Comparison of ENCODE assay signal across 34 cellular contexts in the genomic region with DNA sequence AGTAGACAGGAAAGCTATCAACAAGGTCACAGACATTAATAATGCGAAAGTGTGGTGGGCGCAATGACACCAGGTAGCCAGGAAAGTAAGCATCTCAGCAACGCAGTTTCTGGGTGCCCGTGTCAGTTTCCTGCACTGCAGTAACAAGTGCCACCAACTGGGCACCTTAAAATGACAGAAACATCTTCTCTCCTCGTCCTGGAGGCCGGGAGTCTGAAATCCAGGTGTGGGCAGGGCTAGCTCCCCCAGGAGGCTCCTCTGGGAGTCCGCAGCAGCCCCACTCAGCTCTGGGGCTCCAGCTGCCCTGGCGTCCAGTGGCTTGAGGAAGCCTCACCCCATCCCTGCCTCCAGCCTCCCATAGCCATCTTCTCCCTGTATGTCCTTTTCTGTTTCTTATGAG.
"Had no signal": no experiment of that assay in that cellular context is flagged by ENCODE, and none has a peak within 500 bp of the region (broad histone marks: within the 10 kb centered on the region; RNA-seq: fewer than 3 reads in every experiment).

No MANE protein-coding gene starts in this region.

- H3K9me3 Mint-ChIP-seq: activated B cell treated with CpG ODN at 0.5 μM for 24 hours; activated CD4-positive, alpha-beta memory T cell treated with anti-CD3 and anti-CD28 coated beads for 36 hours; activated CD4-positive, alpha-beta T cell treated with anti-CD3 and anti-CD28 coated beads, Interleukin-2, amount 10 ng/mL, durations not matched to agents 24 days and 14 days; activated CD8-positive, alpha-beta T cell treated with anti-CD3 and anti-CD28 coated beads for 36 hours; activated naive CD4-positive, alpha-beta T cell treated with anti-CD3 and anti-CD28 coated beads for 36 hours; activated naive CD4-positive, alpha-beta T cell treated with anti-CD3 and anti-CD28 coated beads, Interleukin-2, amount 50 U/mL, for 24 hours; activated naive CD8-positive, alpha-beta T cell treated with anti-CD3 and anti-CD28 coated beads, Interleukin-2, amount 10 ng/mL, durations not matched to agents 7 days and 5 days; activated naive CD8-positive, alpha-beta T cell treated with anti-CD3 and anti-CD28 coated beads, Interleukin-2, amount 50 U/mL, for 24 hours; activated T-cell treated with anti-CD3 and anti-CD28 coated beads, Interleukin-2, amount 50 U/mL, for 72 hours; activated T-helper 1 cell treated with anti-CD3 and anti-CD28 coated beads, Interleukin-12 subunit alpha, Interleukin-12 subunit beta, Interleukin-2, Interleukin-4 antibody, amounts not matched to agents 30 ng/mL and 10 ng/mL and 1 ng/mL, durations not matched to agents 14 hours and 24 hours and 36 hours; activated T-helper 17 cell treated with anti-CD3 and anti-CD28 coated beads, Interleukin-2, amount 50 U/mL, for 72 hours; brain; T-helper 1 cell treated with Interleukin-12 subunit alpha and Interleukin-12 subunit beta and Interleukin-4 antibody, amounts not matched to agents 30 μg/mL and 1 μg/mL, for 36 hours; T-helper 2 cell treated with Interferon-gamma antibody and Interleukin-4, amounts not matched to agents 5 μg/mL and 100 μg/mL, for 36 hours had no signal

- DNase-seq: activated B cell treated with CpG ODN at 0.5 μM for 24 hours; activated CD4-positive, alpha-beta memory T cell treated with anti-CD3 and anti-CD28 coated beads for 36 hours; activated CD4-positive, alpha-beta T cell treated with anti-CD3 and anti-CD28 coated beads for 4 hours; activated CD4-positive, alpha-beta T cell treated with anti-CD3 and anti-CD28 coated beads, Interleukin-2, amount 10 ng/mL, durations not matched to agents 24 days and 14 days; activated CD4-positive, alpha-beta T cell treated with anti-CD3 and anti-CD28 coated beads, Interleukin-2, amount 50 U/mL, for 1 hour; activated CD4-positive, alpha-beta T cell treated with anti-CD3 and anti-CD28 coated beads, Interleukin-2, amount 50 U/mL, for 4 hours; activated CD4-positive, CD25-positive, alpha-beta regulatory T cell treated with anti-CD3 and anti-CD28 coated beads, Interleukin-2, amount 50 U/mL, for 72 hours; activated CD8-positive, alpha-beta memory T cell treated with anti-CD3 and anti-CD28 coated beads, Interleukin-2, amount 50 U/mL, for 4 hours; activated CD8-positive, alpha-beta T cell treated with anti-CD3 and anti-CD28 coated beads for 36 hours; activated effector memory CD4-positive, alpha-beta T cell treated with anti-CD3 and anti-CD28 coated beads, Interleukin-2, amount 50 U/mL, for 16 hours; activated gamma-delta T cell treated with Interleukin-2 at 50 U/mL for 16 hours; activated naive CD4-positive, alpha-beta T cell; activated naive CD4-positive, alpha-beta T cell treated with anti-CD3 and anti-CD28 coated beads for 36 hours; activated naive CD8-positive, alpha-beta T cell treated with anti-CD3 and anti-CD28 coated beads, Interleukin-2, amount 10 ng/mL, durations not matched to agents 7 days and 5 days; activated naive CD8-positive, alpha-beta T cell treated with anti-CD3 and anti-CD28 coated beads, Interleukin-2, amount 50 U/mL, for 24 hours; activated T-cell treated with anti-CD3 and anti-CD28 coated beads for 4 hours; activated T-cell treated with anti-CD3 and anti-CD28 coated beads, Interleukin-2, amount 50 U/mL, for 1 hour; activated T-cell treated with anti-CD3 and anti-CD28 coated beads, Interleukin-2, amount 50 U/mL, for 4 hours; activated T-cell treated with anti-CD3 and anti-CD28 coated beads, Interleukin-2, amount 50 U/mL, for 72 hours; amygdala; anterior cingulate cortex; central memory CD4-positive, alpha-beta T cell; T-helper 1 cell; T-helper 2 cell; T-helper 9 cell had no signal

- H3K36me3 Mint-ChIP-seq: activated CD4-positive, alpha-beta memory T cell treated with anti-CD3 and anti-CD28 coated beads for 36 hours; activated naive CD4-positive, alpha-beta T cell treated with anti-CD3 and anti-CD28 coated beads, Interleukin-2, amount 50 U/mL, for 24 hours; activated naive CD8-positive, alpha-beta T cell; activated naive CD8-positive, alpha-beta T cell treated with anti-CD3 and anti-CD28 coated beads, Interleukin-2, amount 10 ng/mL, durations not matched to agents 7 days and 5 days; brain had no signal

- H3K4me1 Mint-ChIP-seq: activated B cell treated with CpG ODN at 0.5 μM for 24 hours; activated CD4-positive, alpha-beta T cell treated with anti-CD3 and anti-CD28 coated beads, Interleukin-2, amount 10 ng/mL, durations not matched to agents 24 days and 14 days; activated naive CD4-positive, alpha-beta T cell treated with anti-CD3 and anti-CD28 coated beads, Interleukin-2, amount 50 U/mL, for 24 hours; activated naive CD8-positive, alpha-beta T cell treated with anti-CD3 and anti-CD28 coated beads, Interleukin-2, amount 10 ng/mL, durations not matched to agents 7 days and 5 days; activated naive CD8-positive, alpha-beta T cell treated with anti-CD3 and anti-CD28 coated beads, Interleukin-2, amount 50 U/mL, for 24 hours; activated T-helper 17 cell treated with anti-CD3 and anti-CD28 coated beads, Interleukin-2, amount 50 U/mL, for 72 hours had no signal

- ATAC-seq: activated CD8-positive, alpha-beta T cell treated with anti-CD3 and anti-CD28 coated beads for 36 hours; activated naive CD8-positive, alpha-beta T cell treated with anti-CD3 and anti-CD28 coated beads, Interleukin-2, amount 50 U/mL, for 24 hours; activated T-cell treated with anti-CD3 and anti-CD28 coated beads, Interleukin-2, amount 50 U/mL, for 4 hours; activated T-cell treated with anti-CD3 and anti-CD28 coated beads, Interleukin-2, amount 50 U/mL, for 72 hours; activated T-helper 17 cell treated with anti-CD3 and anti-CD28 coated beads, Interleukin-2, amount 50 U/mL, for 72 hours had no signal

- H3K27ac ChIP-seq: ascending aorta, VCaP had no signal

- H3K4me3 ChIP-seq: ascending aorta had no signal

- H3K36me3 ChIP-seq: ascending aorta had no signal

- H3K27me3 Mint-ChIP-seq: activated B cell treated with CpG ODN at 0.5 μM for 24 hours; activated CD4-positive, alpha-beta T cell treated with anti-CD3 and anti-CD28 coated beads, Interleukin-2, amount 10 ng/mL, durations not matched to agents 24 days and 14 days; activated CD8-positive, alpha-beta T cell treated with anti-CD3 and anti-CD28 coated beads for 36 hours; activated naive CD4-positive, alpha-beta T cell treated with anti-CD3 and anti-CD28 coated beads, Interleukin-2, amount 50 U/mL, for 24 hours; activated naive CD8-positive, alpha-beta T cell treated with anti-CD3 and anti-CD28 coated beads, Interleukin-2, amount 10 ng/mL, durations not matched to agents 7 days and 5 days; brain had no signal

- H3K27me3 ChIP-seq: ascending aorta had no signal

- H3K9me3 ChIP-seq: ascending aorta had no signal

- H3K4me1 ChIP-seq: ascending aorta had no signal

- H3K4me3 Mint-ChIP-seq: activated B cell treated with CpG ODN at 0.5 μM for 24 hours; activated CD4-positive, alpha-beta memory T cell treated with anti-CD3 and anti-CD28 coated beads for 36 hours; activated CD4-positive, alpha-beta T cell treated with anti-CD3 and anti-CD28 coated beads, Interleukin-2, amount 10 ng/mL, durations not matched to agents 24 days and 14 days; activated CD8-positive, alpha-beta T cell treated with anti-CD3 and anti-CD28 coated beads for 36 hours; activated naive CD4-positive, alpha-beta T cell treated with anti-CD3 and anti-CD28 coated beads for 36 hours; activated naive CD4-positive, alpha-beta T cell treated with anti-CD3 and anti-CD28 coated beads, Interleukin-2, amount 50 U/mL, for 24 hours; activated naive CD8-positive, alpha-beta T cell; activated naive CD8-positive, alpha-beta T cell treated with anti-CD3 and anti-CD28 coated beads, Interleukin-2, amount 10 ng/mL, durations not matched to agents 7 days and 5 days; activated naive CD8-positive, alpha-beta T cell treated with anti-CD3 and anti-CD28 coated beads, Interleukin-2, amount 50 U/mL, for 24 hours; activated T-cell treated with anti-CD3 and anti-CD28 coated beads, Interleukin-2, amount 50 U/mL, for 4 hours; activated T-cell treated with anti-CD3 and anti-CD28 coated beads, Interleukin-2, amount 50 U/mL, for 72 hours; activated T-helper 1 cell treated with anti-CD3 and anti-CD28 coated beads, Interleukin-12 subunit alpha, Interleukin-12 subunit beta, Interleukin-2, Interleukin-4 antibody, amounts not matched to agents 30 ng/mL and 10 ng/mL and 1 ng/mL, durations not matched to agents 14 hours and 24 hours and 36 hours; activated T-helper 17 cell treated with anti-CD3 and anti-CD28 coated beads, Interleukin-2, amount 50 U/mL, for 72 hours; brain; T-helper 1 cell treated with Interleukin-12 subunit alpha and Interleukin-12 subunit beta and Interleukin-4 antibody, amounts not matched to agents 30 μg/mL and 1 μg/mL, for 36 hours; T-helper 2 cell treated with Interferon-gamma antibody and Interleukin-4, amounts not matched to agents 5 μg/mL and 100 μg/mL, for 36 hours had no signal

- H3K27ac Mint-ChIP-seq: activated B cell treated with CpG ODN at 0.5 μM for 24 hours; activated CD4-positive, alpha-beta memory T cell treated with anti-CD3 and anti-CD28 coated beads for 36 hours; activated CD4-positive, alpha-beta T cell treated with anti-CD3 and anti-CD28 coated beads, Interleukin-2, amount 10 ng/mL, durations not matched to agents 24 days and 14 days; activated CD8-positive, alpha-beta T cell treated with anti-CD3 and anti-CD28 coated beads for 36 hours; activated naive CD4-positive, alpha-beta T cell treated with anti-CD3 and anti-CD28 coated beads for 36 hours; activated naive CD4-positive, alpha-beta T cell treated with anti-CD3 and anti-CD28 coated beads, Interleukin-2, amount 50 U/mL, for 24 hours; activated naive CD8-positive, alpha-beta T cell; activated naive CD8-positive, alpha-beta T cell treated with anti-CD3 and anti-CD28 coated beads, Interleukin-2, amount 10 ng/mL, durations not matched to agents 7 days and 5 days; activated naive CD8-positive, alpha-beta T cell treated with anti-CD3 and anti-CD28 coated beads, Interleukin-2, amount 50 U/mL, for 24 hours; activated T-cell treated with anti-CD3 and anti-CD28 coated beads, Interleukin-2, amount 50 U/mL, for 72 hours; activated T-helper 1 cell treated with anti-CD3 and anti-CD28 coated beads, Interleukin-12 subunit alpha, Interleukin-12 subunit beta, Interleukin-2, Interleukin-4 antibody, amounts not matched to agents 30 ng/mL and 10 ng/mL and 1 ng/mL, durations not matched to agents 14 hours and 24 hours and 36 hours; activated T-helper 17 cell treated with anti-CD3 and anti-CD28 coated beads, Interleukin-2, amount 50 U/mL, for 72 hours; brain; T-helper 1 cell treated with Interleukin-12 subunit alpha and Interleukin-12 subunit beta and Interleukin-4 antibody, amounts not matched to agents 30 μg/mL and 1 μg/mL, for 36 hours; T-helper 2 cell treated with Interferon-gamma antibody and Interleukin-4, amounts not matched to agents 5 μg/mL and 100 μg/mL, for 36 hours had no signal
